ENCODE assay signal across 8 cellular contexts in genomic region chr1:244801246-244801645, GRCh38. TPM values are rescaled to one million over a fixed set of nuclear protein-coding genes. Genes with fewer than 3 reads are reported as not detected.
DNase-seq lines count a peak whose midpoint lies in the region; ATAC-seq and TF ChIP-seq lines count a peak whose summit lies in the region.

No MANE protein-coding gene starts in this region.

- H3K27me3 ChIP-seq in SK-N-SH (ENCODE audit: insufficient read depth) = no peaks in the 10 kb centered on the region
- H3K27me3 ChIP-seq in hepatocyte = no peaks in the 10 kb centered on the region

- no peak for TF ChIP-seq EP300 in SK-N-SH (IDR thresholded peaks at IDR 0.05; ENCODE audit: borderline replicate concordance in 1 of 2, low read depth in 1 of 2, low read length in 1 of 2)

- CTCF ChIA-PET in SK-N-SH (lab: Yijun Ruan, JAX) = interaction anchor here (0.6 to 3.7 kb wide), 15 partner anchors 9 to 241 kb away, joined by 3 to 25 read pairs (median 4); a partner anchor contains a TSS

- no peaks in the 10 kb centered on the region for H3F3A ChIP-seq in SK-N-SH (replicated peaks; ENCODE audit: insufficient read depth)

- ATAC-seq in GM18868 (IDR thresholded peaks at IDR 0.05; ENCODE audit: unreplicated experiment) (peak; percentile 95), HG03520 (IDR thresholded peaks at IDR 0.05; ENCODE audit: unreplicated experiment) (peak; percentile 67)

- H3K4me2 ChIP-seq in SK-N-SH (no peak overlapping the region), hepatocyte (no peak overlapping the region)

- 57% methylated on average over 14 of the region's 14 CpGs for WGBS in SK-N-SH (ENCODE audit: low lambda C conversion rate)
- 68% methylated on average over 14 of the region's 14 CpGs for WGBS in hepatocyte (ENCODE audit: low lambda C conversion rate, missing lambda C conversion rate)

- H2AFZ ChIP-seq in SK-N-SH (ENCODE audit: low read depth) (0 out of 2 replicates have a peak overlapping the region, but pooled peaks have one; percentile 2), hepatocyte (no peak overlapping the region)

- H3K9ac ChIP-seq in SK-N-SH = no peak overlapping the region

- peak; percentile 26 for DNase-seq in AG10803 (ENCODE audit: low read depth)
- DNase-seq in SK-N-SH = peak; percentile 65
- peak; percentile 14 for DNase-seq in activated naive CD8-positive, alpha-beta T cell treated with anti-CD3 and anti-CD28 coated beads, Interleukin-2, amount 50 U/mL, for 16 hours (ENCODE audit: low read depth, low spot score)
- no peak for DNase-seq in hepatocyte (ENCODE audit: low spot score)
- DNase-seq in stimulated activated CD4-positive, alpha-beta T cell treated with anti-CD3 and anti-CD28 coated beads, TNF-alpha, amount 100 ng/mL, for 4 hours (ENCODE audit: low read depth in 3 of 3) = peak; percentile 9 to 35 (median 12)
- DNase-seq in putamen (ENCODE audit: low spot score) = no peak

- no peak overlapping the region for H3K27ac ChIP-seq in SK-N-SH (ENCODE audit: low read depth in 2 of 2, low read length in 1 of 2)
- H3K27ac ChIP-seq in hepatocyte = no peak overlapping the region

- peak; percentile 64 for TF ChIP-seq CTCF in AG10803 (conservative IDR thresholded peaks at IDR 0.05; ENCODE audit: low read length)
- peak; percentile 68 for TF ChIP-seq CTCF in SK-N-SH (IDR thresholded peaks at IDR 0.05)
- peak; percentile 37 for TF ChIP-seq CTCF in hepatocyte (IDR thresholded peaks at IDR 0.05; ENCODE audit: poor library complexity)

- H4K20me1 ChIP-seq in SK-N-SH (ENCODE audit: insufficient read depth) (no peaks in the 10 kb centered on the region), hepatocyte (ENCODE audit: insufficient read depth, poor library complexity, severe bottlenecking) (no peaks in the 10 kb centered on the region)

- peak; percentile 64 for TF ChIP-seq RAD21 in SK-N-SH (IDR thresholded peaks at IDR 0.05; ENCODE audit: low read length)

- H3K9me2 ChIP-seq in SK-N-SH (no peaks in the 10 kb centered on the region), hepatocyte (replicated peaks; ENCODE audit: insufficient read depth) (no peaks in the 10 kb centered on the region)

- POLR2A ChIA-PET in SK-N-SH (lab: Yijun Ruan, JAX) = no interaction called here

- no peaks in the 10 kb centered on the region for H3K36me3 ChIP-seq in SK-N-SH (replicated peaks in 1 of 2; ENCODE audit: control insufficient read depth in 1 of 2, insufficient read depth in 2 of 2, low read length in 1 of 2)
- no peaks in the 10 kb centered on the region for H3K36me3 ChIP-seq in hepatocyte (replicated peaks; ENCODE audit: insufficient read depth, low read depth)

- H3K4me3 ChIP-seq in AG10803 (ENCODE audit: low read length) = no peak overlapping the region
- H3K4me3 ChIP-seq in SK-N-SH (ENCODE audit: low read depth in 2 of 2, low read length in 1 of 2) = no peak overlapping the region
- H3K4me3 ChIP-seq in hepatocyte = no peak overlapping the region

- H3K9me3 ChIP-seq in SK-N-SH = no peaks in the 10 kb centered on the region
- no peaks in the 10 kb centered on the region for H3K9me3 ChIP-seq in hepatocyte (ENCODE audit: low read depth)

- H3K79me2 ChIP-seq in SK-N-SH (ENCODE audit: insufficient read depth) (no peaks in the 10 kb centered on the region), hepatocyte (no peaks in the 10 kb centered on the region)

- H3K4me1 ChIP-seq in SK-N-SH (ENCODE audit: control insufficient read depth in 1 of 2, insufficient read depth in 2 of 2, low read depth in 1 of 2, low read length in 1 of 2) (no peaks in the 10 kb centered on the region), hepatocyte (ENCODE audit: insufficient read depth) (no peaks in the 10 kb centered on the region)

TF ChIP-seq in SK-N-SH, 30 proteins besides CTCF, POLR2A, EP300 and RAD21:
- TF ChIP-seq ZBTB33 (IDR thresholded peaks at IDR 0.05; ENCODE audit: borderline replicate concordance, low read depth) = no peak
- TF ChIP-seq GABPA (IDR thresholded peaks at IDR 0.05; ENCODE audit: low read depth) = no peak
- no peak for TF ChIP-seq MEF2A (IDR thresholded peaks at IDR 0.05; ENCODE audit: borderline replicate concordance, low read depth)
- no peak for TF ChIP-seq SIN3A (IDR thresholded peaks at IDR 0.05; ENCODE audit: borderline replicate concordance, low read depth, low read length)
- peak; percentile 52 for TF ChIP-seq SMC3 (IDR thresholded peaks at IDR 0.05; ENCODE audit: low read depth, low read length)

RNA-seq across cellular contexts. Expression of gene COX20, which starts 34.2 kb away (rescaled TPM):
- polyA plus RNA-seq in SK-N-SH (2012; rRNA removed) (24.8 and 29.0 TPM in 2 replicates), hepatocyte (56.5 and 61.9 TPM in 2 replicates)
- 36.2 and 56.6 TPM in 2 replicates for polyA plus RNA-seq in SK-N-SH (2012; cell fraction: cytosol; rRNA removed)
- polyA plus RNA-seq in SK-N-SH (2012; cell fraction: nucleus; rRNA removed) = 14.9 and 27.5 TPM in 2 replicates
- total RNA-seq in hepatocyte = 24.3 and 32.0 TPM in 2 replicates

Comparison
In these comparisons a context has a peak if more than half of its experiments do, and no peak if none do; other contexts are left out.
1. DNase-seq: peak in AG10803 (single experiment), SK-N-SH (single experiment), activated naive CD8-positive, alpha-beta T cell treated with anti-CD3 and anti-CD28 coated beads, Interleukin-2, amount 50 U/mL, for 16 hours (single experiment) and stimulated activated CD4-positive, alpha-beta T cell treated with anti-CD3 and anti-CD28 coated beads, TNF-alpha, amount 100 ng/mL, for 4 hours (3 of 3); none in hepatocyte (single experiment) and putamen (single experiment).
2. Peak in every context shown above with its lines, with median percentiles within 50 percentile points of each other: CTCF ChIP-seq.